In genomic region chr6:159729598-159729997, GRCh38 we compare ENCODE assay signal across 8 cellular contexts. TPM values are rescaled to one million over a fixed set of nuclear protein-coding genes. Genes with fewer than 3 reads are reported as not detected.
DNase-seq lines count a peak whose midpoint lies in the region; ATAC-seq and TF ChIP-seq lines count a peak whose summit lies in the region.

No MANE protein-coding gene starts in this region.

- intact Hi-C loops in IMR-90 (cut with micrococcal nuclease): no loop called here

- ATAC-seq in IMR-90 (ENCODE audit: low read depth) (no peak), HG03097 (IDR thresholded peaks at IDR 0.05; ENCODE audit: low FRiP score, unreplicated experiment) (no peak)

- no peak overlapping the region for H4K8ac ChIP-seq in IMR-90 (ENCODE audit: low read depth in 2 of 2, low read length in 2 of 2)

- H3K9me1 ChIP-seq in IMR-90 (ENCODE audit: insufficient read depth, low read length): peaks cover 5% of the 10 kb centered on the region

- peak overlapping the region; percentile 83 to 98 (median 96) for H3K27ac Mint-ChIP-seq in brain

- peaks cover 12% of the 10 kb centered on the region for H3K27me3 Mint-ChIP-seq in brain

- POLR2A ChIA-PET in IMR-90 (lab: Charles Lee; ENCODE audit: unreplicated experiment): no interaction called here

- peak overlapping the region; percentile 57 for H3K9ac ChIP-seq in IMR-90 (ENCODE audit: low read depth, low read length)

- H3K18ac ChIP-seq in IMR-90 (ENCODE audit: low read depth, low read length): no peak overlapping the region

- peak overlapping the region; percentile 84 to 98 (median 98) for H3K4me3 Mint-ChIP-seq in brain

- H3K23ac ChIP-seq in IMR-90 (ENCODE audit: low read depth, low read length): peak overlapping the region; percentile 99

- TF ChIP-seq CTCF in GM12864 (IDR thresholded peaks at IDR 0.05; ENCODE audit: low read depth, low read length, missing control alignments) (no peak), IMR-90 (conservative IDR thresholded peaks at IDR 0.05; ENCODE audit: low read depth, low read length) (no peak), brain (conservative IDR thresholded peaks at IDR 0.05) (no peak)

- H3K4me2 ChIP-seq in IMR-90 (ENCODE audit: low read depth, low read length): peak overlapping the region; percentile 92

- H3K9me3 ChIP-seq in IMR-90 (ENCODE audit: control insufficient read depth, insufficient read depth, low read length): no peaks in the 10 kb centered on the region
- no peaks in the 10 kb centered on the region for H3K9me3 ChIP-seq in muscle layer of duodenum (ENCODE audit: control insufficient read depth in 1 of 2, low read length in 2 of 2)

- H3K36me3 ChIP-seq in IMR-90 (ENCODE audit: control insufficient read depth, insufficient read depth, low read length) (peaks cover 2% of the 10 kb centered on the region; the same call in 1 of the 2 replicates), muscle layer of duodenum (ENCODE audit: control insufficient read depth in 1 of 2, insufficient read depth in 2 of 2, low read length in 2 of 2) (peaks cover 0 to 14% of the 10 kb centered on the region in 2 donors)

- in situ Hi-C loops in IMR-90 (cut with MboI; ENCODE audit: low sequenced_read_pairs): no loop called here

- H3K79me1 ChIP-seq in IMR-90 (ENCODE audit: low read depth in 1 of 2, low read length in 2 of 2): peaks cover 9 to 29% of the 10 kb centered on the region in 2 experiments

- H4K91ac ChIP-seq in IMR-90 (ENCODE audit: insufficient read depth, low read depth, low read length): no peak overlapping the region

- no peak overlapping the region for H2AK9ac ChIP-seq in IMR-90 (replicated peaks; ENCODE audit: low read depth, low read length, poor library complexity)

- TF ChIP-seq RAD21 in IMR-90 (IDR thresholded peaks at IDR 0.05; ENCODE audit: low read length): no peak

- dilution Hi-C loops in IMR-90 (cut with HindIII; ENCODE audit: low sequenced_read_pairs, unreplicated experiment): no loop called here

- H3K4me1 ChIP-seq in IMR-90 (ENCODE audit: control insufficient read depth, insufficient read depth, low read length) (peaks cover 3% of the 10 kb centered on the region; the same call in 1 of the 2 replicates), muscle layer of duodenum (ENCODE audit: control insufficient read depth in 1 of 2, insufficient read depth in 2 of 2, low read length in 2 of 2) (peaks cover 5 to 44% of the 10 kb centered on the region in 2 donors)

- no peak for TF ChIP-seq POLR2A in IMR-90 (IDR thresholded peaks at IDR 0.05; ENCODE audit: low read depth, low read length)

- DNase-seq in GM12864 (ENCODE audit: low read depth) (no peak), IMR-90 (peak; percentile 30), cerebellar cortex (ENCODE audit: low spot score) (no peak), islet precursor cell (no peak)
- no peak for DNase-seq in stimulated activated CD4-positive, alpha-beta T cell treated with anti-CD3 and anti-CD28 coated beads, Interleukin-2, amount 100 ng/mL, for 48 hours

- CTCF ChIA-PET in IMR-90 (lab: Yijun Ruan, JAX): no interaction called here

- BruUV-seq in IMR-90 (replicated peaks; lab: Mats Ljungman, UMichigan): no TSS peak

- H2BK15ac ChIP-seq in IMR-90 (ENCODE audit: low read depth, low read length): no peak overlapping the region

- H3K4me1 Mint-ChIP-seq in brain: peaks cover 68% of the 10 kb centered on the region

- H3K56ac ChIP-seq in IMR-90 (ENCODE audit: extremely low read depth, insufficient read depth, low read length): no peak overlapping the region

- H2BK20ac ChIP-seq in IMR-90 (ENCODE audit: low read depth, low read length): no peak overlapping the region

- H3K4me3 ChIP-seq in GM12864 (ENCODE audit: low read depth, low read length) (peak overlapping the region; percentile 31), IMR-90 (ENCODE audit: insufficient read depth, low read depth, low read length) (peak overlapping the region; percentile 44), muscle layer of duodenum (ENCODE audit: low read depth in 1 of 2, low read length in 2 of 2) (peak overlapping the region; percentile 76 to 91)

- no peak overlapping the region for H2AFZ ChIP-seq in IMR-90 (replicated peaks; ENCODE audit: low read length, poor library complexity)

- H2AK5ac ChIP-seq in IMR-90 (ENCODE audit: low read depth, low read length): peak overlapping the region; percentile 35; the same call in 1 of the 2 replicates

- peak overlapping the region; percentile 69; the same call in 1 of the 2 replicates for H3K4ac ChIP-seq in IMR-90 (ENCODE audit: low read depth, low read length)

- H2BK120ac ChIP-seq in IMR-90 (ENCODE audit: low read depth, low read length): 0 out of 2 replicates have a peak overlapping the region, but pooled peaks have one; percentile 1

- peaks cover 69% of the 10 kb centered on the region for H4K20me1 ChIP-seq in IMR-90 (ENCODE audit: insufficient read depth, low read length)

- H3K27me3 ChIP-seq in IMR-90 (ENCODE audit: control insufficient read depth, insufficient read depth, low read length): no peaks in the 10 kb centered on the region
- H3K27me3 ChIP-seq in muscle layer of duodenum (ENCODE audit: low read depth, low read length): no peaks in the 10 kb centered on the region

- peak overlapping the region; percentile 4; the same call in 1 of the 2 replicates for H3K14ac ChIP-seq in IMR-90 (replicated peaks; ENCODE audit: low read depth, low read length)

- H2BK5ac ChIP-seq in IMR-90 (ENCODE audit: low read depth, low read length, poor library complexity, severe bottlenecking): no peak overlapping the region

- peaks cover 38% of the 10 kb centered on the region for H3K36me3 Mint-ChIP-seq in brain

- no peak overlapping the region for H4K5ac ChIP-seq in IMR-90 (ENCODE audit: low read depth, low read length)

- H3K9me3 Mint-ChIP-seq in brain: no peaks in the 10 kb centered on the region

- WGBS in IMR-90 (ENCODE audit: extremely low coverage in 2 of 2, insufficient read length in 1 of 2), 2 experiments: 69% methylated on average over 3 of the region's 4 CpGs; no CpG with 5 or more reads in 1 of the 2 experiments

- H3K27ac ChIP-seq in IMR-90 (ENCODE audit: insufficient read depth, low read length) (peak overlapping the region; percentile 12; the same call in 1 of the 2 replicates), muscle layer of duodenum (ENCODE audit: low read length) (peak overlapping the region; percentile 96)

TF ChIP-seq in IMR-90, 13 proteins besides CTCF, POLR2A, EP300 and RAD21:
- TF ChIP-seq RCOR1 (IDR thresholded peaks at IDR 0.05; ENCODE audit: insufficient replicate concordance, low read length): no peak
- no peak for TF ChIP-seq MAFK (IDR thresholded peaks at IDR 0.05; ENCODE audit: low read depth, low read length)
- no peak for TF ChIP-seq ELK1 (IDR thresholded peaks at IDR 0.05; ENCODE audit: borderline replicate concordance, low read depth, low read length)
- no peak for TF ChIP-seq NFE2L2 (IDR thresholded peaks at IDR 0.05; ENCODE audit: low read depth, low read length)
- TF ChIP-seq SMC3 (IDR thresholded peaks at IDR 0.05; ENCODE audit: low read depth, low read length): no peak
- TF ChIP-seq MXI1 (IDR thresholded peaks at IDR 0.05; ENCODE audit: borderline replicate concordance, low read depth, low read length): no peak
- TF ChIP-seq USF2 (IDR thresholded peaks at IDR 0.05; ENCODE audit: low read depth, low read length): no peak
- TF ChIP-seq BHLHE40 (IDR thresholded peaks at IDR 0.05; ENCODE audit: low read depth, low read length): no peak
- no peak for TF ChIP-seq FOS (IDR thresholded peaks at IDR 0.05; ENCODE audit: low read depth, low read length)
- TF ChIP-seq CEBPB (IDR thresholded peaks at IDR 0.05; ENCODE audit: low read depth, low read length): no peak

RNA-seq across cellular contexts. Expression of gene WTAP, which starts 2.3 kb away (rescaled TPM):
- 92.3 and 124 TPM in 2 replicates for total RNA-seq in IMR-90 (2012; rRNA removed)
- 20.1 and 30.2 TPM in 2 replicates for polyA plus RNA-seq in IMR-90 (2012; rRNA removed)
- polyA plus RNA-seq in IMR-90 (2012; cell fraction: cytosol; rRNA removed): 6.5 and 6.6 TPM in 2 replicates
- polyA plus RNA-seq in IMR-90 (2012; cell fraction: nucleus; rRNA removed; ENCODE audit: low replicate concordance): 3.8 and 25.2 TPM in 2 replicates
- 65.7 TPM for polyA plus RNA-seq in brain (ENCODE audit: insufficient read depth, low read depth, low replicate concordance)

RNA-seq across cellular contexts. Expression of gene ACAT2, which starts 32.2 kb away (rescaled TPM):
- total RNA-seq in IMR-90 (2012; rRNA removed): 45.2 and 50.3 TPM in 2 replicates
- polyA plus RNA-seq in IMR-90 (2012; rRNA removed) (29.2 and 30.5 TPM in 2 replicates), brain (ENCODE audit: insufficient read depth, low read depth, low replicate concordance) (72.9 TPM)
- polyA plus RNA-seq in IMR-90 (2012; cell fraction: cytosol; rRNA removed): 8.8 and 15.7 TPM in 2 replicates
- polyA plus RNA-seq in IMR-90 (2012; cell fraction: nucleus; rRNA removed; ENCODE audit: low replicate concordance): 4.2 and 15.3 TPM in 2 replicates

RNA-seq across cellular contexts. Expression of gene SOD2, which starts 36.6 kb away (rescaled TPM):
- 243 TPM in 2 replicates for total RNA-seq in IMR-90 (2012; rRNA removed)
- 102 and 173 TPM in 2 replicates for polyA plus RNA-seq in IMR-90 (2012; rRNA removed)
- polyA plus RNA-seq in IMR-90 (2012; cell fraction: cytosol; rRNA removed): 93.7 and 177 TPM in 2 replicates
- 48.2 and 96.3 TPM in 2 replicates for polyA plus RNA-seq in IMR-90 (2012; cell fraction: nucleus; rRNA removed; ENCODE audit: low replicate concordance)
- 109 TPM for polyA plus RNA-seq in brain (ENCODE audit: insufficient read depth, low read depth, low replicate concordance)

RNA-seq across cellular contexts. Expression of gene TCP1, which starts 59.8 kb away (rescaled TPM):
- 576 and 610 TPM in 2 replicates for total RNA-seq in IMR-90 (2012; rRNA removed)
- 119 and 123 TPM in 2 replicates for polyA plus RNA-seq in IMR-90 (2012; rRNA removed)
- polyA plus RNA-seq in IMR-90 (2012; cell fraction: cytosol; rRNA removed): 89.7 and 201 TPM in 2 replicates
- 136 and 202 TPM in 2 replicates for polyA plus RNA-seq in IMR-90 (2012; cell fraction: nucleus; rRNA removed; ENCODE audit: low replicate concordance)
- polyA plus RNA-seq in brain (ENCODE audit: insufficient read depth, low read depth, low replicate concordance): 432 TPM

Comparison
In these comparisons a context has a peak if more than half of its experiments do, and no peak if none do; other contexts are left out.
1. H3K4me3 ChIP-seq: peak in every context shown above with its lines; median percentile 84 in muscle layer of duodenum; 44 in IMR-90; 31 in GM12864.